In the genomic region with DNA sequence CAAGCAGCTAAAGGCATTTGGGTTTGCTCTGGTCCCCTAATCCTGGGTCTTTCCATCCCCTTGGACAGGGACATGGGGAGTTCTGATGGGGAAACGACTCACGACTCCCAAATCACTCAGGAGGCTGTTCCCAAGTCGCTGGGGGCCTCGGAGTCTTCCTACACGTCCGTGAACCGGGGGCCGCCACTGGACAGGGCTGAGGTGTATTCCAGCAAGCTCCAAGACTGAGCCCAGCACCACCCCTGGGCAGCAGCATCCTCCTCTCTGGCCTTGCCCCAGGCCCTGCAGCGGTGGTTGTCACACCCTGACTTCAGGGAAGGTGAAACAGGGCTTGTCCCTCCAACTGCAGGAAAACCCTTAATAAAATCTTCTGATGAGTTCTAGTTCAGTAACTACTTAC, we compare ENCODE assay signal across 22 cellular contexts. TPM values are rescaled to one million over a fixed set of nuclear protein-coding genes. Genes with fewer than 3 reads are reported as not detected.
"Had no signal": no experiment of that assay in that cellular context is flagged by ENCODE, and none has a peak within 500 bp of the region (broad histone marks: within the 10 kb centered on the region; RNA-seq: fewer than 3 reads in every experiment).

No MANE protein-coding gene starts in this region.

- ATAC-seq: activated CD4-positive, CD25-positive, alpha-beta regulatory T cell treated with anti-CD3 and anti-CD28 coated beads, Interleukin-2, amount 50 U/mL, for 24 hours; gastroesophageal sphincter; right lobe of liver; stimulated activated naive CD8-positive, alpha-beta T cell treated with anti-CD3 and anti-CD28 coated beads, Interleukin-15, amount 100 ng/mL, for 72 hours had no signal

- H3K36me3 Mint-ChIP-seq: activated naive CD8-positive, alpha-beta T cell treated with anti-CD3 and anti-CD28 coated beads for 36 hours had no signal

- H3K9me3 ChIP-seq: esophagus squamous epithelium, gastroesophageal sphincter, right lobe of liver, tibial nerve had no signal

- H3K9me3 Mint-ChIP-seq: activated naive CD8-positive, alpha-beta T cell treated with anti-CD3 and anti-CD28 coated beads for 36 hours; endodermal cell; stimulated activated naive CD8-positive, alpha-beta T cell treated with anti-CD3 and anti-CD28 coated beads, Interleukin-15, amount 100 ng/mL, for 72 hours had no signal

- DNase-seq: activated CD4-positive, alpha-beta T cell treated with anti-CD3 and anti-CD28 coated beads, Interleukin-2, amount 50 U/mL, for 1 hour; activated effector memory CD4-positive, alpha-beta T cell treated with Interleukin-2 at 50 U/mL for 16 hours; activated naive CD8-positive, alpha-beta T cell treated with anti-CD3 and anti-CD28 coated beads for 36 hours; activated T-cell treated with anti-CD3 and anti-CD28 coated beads, Interleukin-2, amount 50 U/mL, for 48 hours; cerebellar nuclear complex; endodermal cell; esophagus squamous epithelium; head of caudate nucleus; occipital lobe; right lobe of liver; stimulated activated CD4-positive, alpha-beta T cell treated with anti-CD3 and anti-CD28 coated beads, Interleukin-1b, Interleukin-23, amount 100 ng/mL, for 48 hours; stimulated activated naive CD8-positive, alpha-beta T cell treated with anti-CD3 and anti-CD28 coated beads, Interleukin-15, amount 100 ng/mL, for 72 hours; SW 1271 had no signal

- H3K27ac ChIP-seq: coronary artery, esophagus squamous epithelium, gastroesophageal sphincter, right lobe of liver, tibial nerve had no signal

- H3K27me3 Mint-ChIP-seq: activated naive CD8-positive, alpha-beta T cell treated with anti-CD3 and anti-CD28 coated beads for 36 hours; stimulated activated naive CD8-positive, alpha-beta T cell treated with anti-CD3 and anti-CD28 coated beads, Interleukin-15, amount 100 ng/mL, for 72 hours had no signal

- H3K4me1 ChIP-seq: gastroesophageal sphincter, right lobe of liver had no signal

- H3K27ac Mint-ChIP-seq: activated naive CD8-positive, alpha-beta T cell treated with anti-CD3 and anti-CD28 coated beads for 36 hours; endodermal cell; stimulated activated naive CD8-positive, alpha-beta T cell treated with anti-CD3 and anti-CD28 coated beads, Interleukin-15, amount 100 ng/mL, for 72 hours had no signal

- H3K4me3 Mint-ChIP-seq: activated naive CD8-positive, alpha-beta T cell treated with anti-CD3 and anti-CD28 coated beads for 36 hours; endodermal cell; stimulated activated naive CD8-positive, alpha-beta T cell treated with anti-CD3 and anti-CD28 coated beads, Interleukin-15, amount 100 ng/mL, for 72 hours had no signal

- H3K36me3 ChIP-seq: esophagus squamous epithelium, gastroesophageal sphincter, right lobe of liver, tibial nerve had no signal

- H3K27me3 ChIP-seq: esophagus squamous epithelium, right lobe of liver had no signal

- H3K4me3 ChIP-seq: coronary artery, esophagus squamous epithelium, gastroesophageal sphincter, right lobe of liver, skin epidermis, tibial nerve had no signal

RNA-seq across cellular contexts. Expression of a gene that starts 10.7 kb away (rescaled TPM):
- total RNA-seq: activated naive CD8-positive, alpha-beta T cell treated with anti-CD3 and anti-CD28 coated beads for 36 hours; endodermal cell; esophagus squamous epithelium; gastroesophageal sphincter; myocyte; occipital lobe; right lobe of liver; T-helper 2 cell treated with Interferon-gamma antibody and Interleukin-4, amounts not matched to agents 100 ng/mL and 5 ng/mL, for 36 hours; tibial nerve had no signal
- polyA plus RNA-seq: liver, neural cell had no signal
